ENCODE assay signal across 1 cellular context in the genomic region with DNA sequence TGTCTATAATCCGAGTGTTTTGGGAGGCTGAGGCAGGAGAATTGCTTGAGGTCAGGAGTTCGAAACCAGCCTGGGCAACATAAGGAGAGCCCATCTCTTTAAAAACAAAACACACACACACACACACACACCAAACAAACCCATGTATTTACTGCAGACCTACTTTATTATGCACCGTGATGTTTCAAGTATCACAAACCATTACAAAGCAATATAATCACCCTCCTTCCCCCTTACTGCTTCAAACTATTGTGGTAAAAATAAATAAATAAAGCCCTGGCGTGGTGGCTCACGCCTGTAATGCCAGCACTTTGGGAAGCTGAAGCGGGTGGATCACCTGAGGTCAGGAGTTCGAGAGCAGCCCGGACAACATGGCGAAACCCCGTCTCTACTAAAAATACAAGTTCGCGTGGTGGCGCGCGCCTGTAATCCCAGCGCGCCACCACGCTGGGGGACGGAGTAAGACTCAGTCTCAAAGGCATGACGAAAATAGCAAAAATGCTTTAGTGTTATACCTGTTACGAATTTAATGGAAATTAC.
TF ChIP-seq lines count a peak whose summit lies in the region.

No MANE protein-coding gene starts in this region.

TF ChIP-seq in endothelial cell of umbilical vein, 7 proteins besides CTCF, POLR2A, EP300 and RAD21 (continued from another document):
- TF ChIP-seq, protein P1, sequence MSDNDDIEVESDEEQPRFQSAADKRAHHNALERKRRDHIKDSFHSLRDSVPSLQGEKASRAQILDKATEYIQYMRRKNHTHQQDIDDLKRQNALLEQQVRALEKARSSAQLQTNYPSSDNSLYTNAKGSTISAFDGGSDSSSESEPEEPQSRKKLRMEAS (IDR thresholded peaks at IDR 0.05; ENCODE audit: insufficient read depth, insufficient read length), result no peak
- no peak for TF ChIP-seq GATA2 (IDR thresholded peaks at IDR 0.05; ENCODE audit: insufficient read depth, insufficient read length, low read depth, low read length)
- TF ChIP-seq MYC (IDR thresholded peaks at IDR 0.05; ENCODE audit: low read depth, low read length), result no peak
- TF ChIP-seq JUN (IDR thresholded peaks at IDR 0.05; ENCODE audit: borderline replicate concordance, insufficient read depth, insufficient read length, low read depth), result no peak
- TF ChIP-seq FOS (IDR thresholded peaks at IDR 0.05; ENCODE audit: borderline replicate concordance, insufficient read depth, low read length), result no peak
